ENCODE assay signal across 25 cellular contexts in genomic region chr12:130192667-130193345, GRCh38. TPM values are rescaled to one million over a fixed set of nuclear protein-coding genes. Genes with fewer than 3 reads are reported as not detected.
DNase-seq lines count a peak whose midpoint lies in the region; ATAC-seq lines count a peak whose summit lies in the region.
"Had no signal": no experiment of that assay in that cellular context is flagged by ENCODE, and none has a peak within 500 bp of the region (broad histone marks: within the 10 kb centered on the region; RNA-seq: fewer than 3 reads in every experiment).

No MANE protein-coding gene starts in this region.

- H2BK120ac ChIP-seq in neuronal stem cell (ENCODE audit: low read depth, low read length): no peak overlapping the region

- no peak overlapping the region for H3K4me3 ChIP-seq in neuronal stem cell (ENCODE audit: low read length in 2 of 2)
- H3K4me3 ChIP-seq: ascending aorta, esophagus muscularis mucosa, pancreas, smooth muscle cell had no signal

- peaks cover 0 to 2% (median 0%) of the 10 kb centered on the region in 3 experiments for H3K27me3 ChIP-seq in neuronal stem cell (ENCODE audit: control insufficient read depth in 3 of 3, insufficient read depth in 3 of 3, low read depth in 1 of 3, low read length in 3 of 3)
- H3K27me3 ChIP-seq: ascending aorta, pancreas had no signal

- H3K14ac ChIP-seq in neuronal stem cell (ENCODE audit: low read length): no peak overlapping the region

- no peak overlapping the region for H3K23ac ChIP-seq in neuronal stem cell (ENCODE audit: low read depth, low read length, poor library complexity)

- no peaks in the 10 kb centered on the region for H3K79me1 ChIP-seq in neuronal stem cell (ENCODE audit: low read depth, low read length)

- no peak overlapping the region for H3K4me3 Mint-ChIP-seq in T-helper 17 cell
- H3K4me3 Mint-ChIP-seq: CD4-positive, alpha-beta T cell; stimulated activated effector memory CD8-positive, alpha-beta T cell treated with anti-CD3 and anti-CD28 coated beads, Interleukin-12 subunit alpha, Interleukin-12 subunit beta, amount 100 ng/mL, for 72 hours; T-helper 1 cell treated with Interleukin-12 subunit alpha and Interleukin-12 subunit beta and Interleukin-4 antibody, amounts not matched to agents 30 μg/mL and 1 μg/mL, for 36 hours had no signal

- H3K27ac Mint-ChIP-seq in T-helper 17 cell: no peak overlapping the region
- H3K27ac Mint-ChIP-seq: CD4-positive, alpha-beta T cell; stimulated activated effector memory CD8-positive, alpha-beta T cell treated with anti-CD3 and anti-CD28 coated beads, Interleukin-12 subunit alpha, Interleukin-12 subunit beta, amount 100 ng/mL, for 72 hours; T-helper 1 cell treated with Interleukin-12 subunit alpha and Interleukin-12 subunit beta and Interleukin-4 antibody, amounts not matched to agents 30 μg/mL and 1 μg/mL, for 36 hours had no signal

- no peak overlapping the region for H3K4ac ChIP-seq in neuronal stem cell (ENCODE audit: low read length)

- H3K4me2 ChIP-seq in neuronal stem cell (ENCODE audit: insufficient read depth, low read length, poor library complexity, severe bottlenecking): no peak overlapping the region
- H3K4me2 ChIP-seq: smooth muscle cell had no signal

- peak overlapping the region; percentile 12 for H3K18ac ChIP-seq in neuronal stem cell (ENCODE audit: low read length)

- H2BK5ac ChIP-seq in neuronal stem cell (ENCODE audit: low read length): no peak overlapping the region

- no CpG with 5 or more reads among the region's 19 CpGs for WGBS in neuronal stem cell (ENCODE audit: extremely low coverage in 2 of 2, insufficient read length in 2 of 2, insufficient replicate concordance in 1 of 2), 2 donors

- peak; percentile 34 for DNase-seq in NCI-H2196 (lab: John Stamatoyannopoulos, UW; ENCODE audit: unreplicated experiment)
- DNase-seq in NCI-H2196 treated with DMSO at 0.1 percent for 48 hours (lab: John Stamatoyannopoulos, UW; ENCODE audit: unreplicated experiment): no peak
- DNase-seq in NCI-H526 (lab: John Stamatoyannopoulos, UW): peak; percentile 45 to 63
- no peak for DNase-seq in neuronal stem cell (ENCODE audit: low spot score)
- no peak for DNase-seq in T-helper 17 cell
- DNase-seq: activated CD4-positive, alpha-beta T cell treated with anti-CD3 and anti-CD28 coated beads for 1 hour; activated CD8-positive, alpha-beta memory T cell treated with anti-CD3 and anti-CD28 coated beads, Interleukin-2, amount 50 U/mL, for 4 hours; activated naive CD4-positive, alpha-beta T cell; CD4-positive, alpha-beta T cell; cortex of kidney; GF-D8; KBM-7; kidney glomerular epithelial cell; pancreas; trophoblast cell had no signal

- no peaks in the 10 kb centered on the region for H3K36me3 Mint-ChIP-seq in T-helper 17 cell (ENCODE audit: low read depth)
- H3K36me3 Mint-ChIP-seq: stimulated activated effector memory CD8-positive, alpha-beta T cell treated with anti-CD3 and anti-CD28 coated beads, Interleukin-12 subunit alpha, Interleukin-12 subunit beta, amount 100 ng/mL, for 72 hours had no signal

- H3K4me1 ChIP-seq in neuronal stem cell (ENCODE audit: control insufficient read depth in 2 of 2, insufficient read depth in 1 of 2, low read depth in 1 of 2, low read length in 2 of 2): peaks cover 0 to 9% of the 10 kb centered on the region in 2 donors
- H3K4me1 ChIP-seq: ascending aorta, esophagus muscularis mucosa, pancreas had no signal

- no peak overlapping the region for H2BK15ac ChIP-seq in neuronal stem cell (ENCODE audit: low read length)

- H3K36me3 ChIP-seq in neuronal stem cell (replicated peaks in 1 of 2; ENCODE audit: control insufficient read depth in 2 of 2, insufficient read depth in 2 of 2, low read length in 2 of 2): no peaks in the 10 kb centered on the region
- H3K36me3 ChIP-seq: ascending aorta, esophagus muscularis mucosa, pancreas had no signal

- no peak overlapping the region for H3K27ac ChIP-seq in neuronal stem cell (replicated peaks; ENCODE audit: low read length)
- H3K27ac ChIP-seq: ascending aorta, esophagus muscularis mucosa, pancreas had no signal

- no peak overlapping the region for H3K9ac ChIP-seq in neuronal stem cell (ENCODE audit: low read depth, low read length, poor library complexity)

- no peak overlapping the region for H2AFZ ChIP-seq in neuronal stem cell (ENCODE audit: low read length)

- H3K4me1 Mint-ChIP-seq in T-helper 17 cell: no peaks in the 10 kb centered on the region
- H3K4me1 Mint-ChIP-seq: stimulated activated effector memory CD8-positive, alpha-beta T cell treated with anti-CD3 and anti-CD28 coated beads, Interleukin-12 subunit alpha, Interleukin-12 subunit beta, amount 100 ng/mL, for 72 hours had no signal

- no peak overlapping the region for H2AK5ac ChIP-seq in neuronal stem cell (ENCODE audit: low read depth, low read length)

- H3K9me3 ChIP-seq in neuronal stem cell (replicated peaks in 1 of 2; ENCODE audit: control insufficient read depth in 2 of 2, insufficient read depth in 1 of 2, low read depth in 1 of 2, low read length in 2 of 2) (no peaks in the 10 kb centered on the region), T-helper 17 cell (ENCODE audit: control insufficient read depth, low read length, poor library complexity, severe bottlenecking) (no peaks in the 10 kb centered on the region)
- H3K9me3 ChIP-seq: ascending aorta, esophagus muscularis mucosa, pancreas had no signal

- no peak overlapping the region for H4K8ac ChIP-seq in neuronal stem cell (ENCODE audit: low read depth, low read length)

- H3K27me3 Mint-ChIP-seq in T-helper 17 cell: no peaks in the 10 kb centered on the region

- H4K91ac ChIP-seq in neuronal stem cell (ENCODE audit: low read depth, low read length, poor library complexity): no peak overlapping the region

- peak overlapping the region; percentile 47 for H2BK12ac ChIP-seq in neuronal stem cell (ENCODE audit: low read length)

- ATAC-seq in esophagus mucosa (peak; percentile 76), T-helper 17 cell (no peak), GM21786 (IDR thresholded peaks at IDR 0.05; ENCODE audit: unreplicated experiment) (no peak), HG02571 (IDR thresholded peaks at IDR 0.05; ENCODE audit: unreplicated experiment) (no peak)
- ATAC-seq: pancreas; stimulated activated effector memory CD8-positive, alpha-beta T cell treated with anti-CD3 and anti-CD28 coated beads, Interleukin-12 subunit alpha, Interleukin-12 subunit beta, amount 100 ng/mL, for 72 hours had no signal

RNA-seq across cellular contexts. Expression of gene FZD10, which starts 30.5 kb away (rescaled TPM):
- total RNA-seq in esophagus mucosa: 13.7 TPM
- polyA plus RNA-seq in neuronal stem cell (2013, experiment 1 of 2): 0.38 TPM
- 0.36 TPM for polyA plus RNA-seq in neuronal stem cell (2013, experiment 2 of 2)
- not detected for total RNA-seq in T-helper 17 cell
- total RNA-seq: A673; CD4-positive, alpha-beta T cell; NCI-H460 had no signal

Comparison
In these comparisons a context has a peak if more than half of its experiments do, and no peak if none do; other contexts are left out.
1. DNase-seq: peak in NCI-H2196 (single experiment) and NCI-H526 (2 of 2); none in NCI-H2196 treated with DMSO at 0.1 percent for 48 hours (single experiment), neuronal stem cell (single experiment) and T-helper 17 cell (0 of 3).
2. RNA of gene FZD10, which starts 30.5 kb away (total RNA-seq): 13.7 TPM in esophagus mucosa (single experiment); not detected in T-helper 17 cell; every median in the first group is over 10 times any median in the second.